Comparison of ENCODE assay signal across 8 cellular contexts in the genomic region with DNA sequence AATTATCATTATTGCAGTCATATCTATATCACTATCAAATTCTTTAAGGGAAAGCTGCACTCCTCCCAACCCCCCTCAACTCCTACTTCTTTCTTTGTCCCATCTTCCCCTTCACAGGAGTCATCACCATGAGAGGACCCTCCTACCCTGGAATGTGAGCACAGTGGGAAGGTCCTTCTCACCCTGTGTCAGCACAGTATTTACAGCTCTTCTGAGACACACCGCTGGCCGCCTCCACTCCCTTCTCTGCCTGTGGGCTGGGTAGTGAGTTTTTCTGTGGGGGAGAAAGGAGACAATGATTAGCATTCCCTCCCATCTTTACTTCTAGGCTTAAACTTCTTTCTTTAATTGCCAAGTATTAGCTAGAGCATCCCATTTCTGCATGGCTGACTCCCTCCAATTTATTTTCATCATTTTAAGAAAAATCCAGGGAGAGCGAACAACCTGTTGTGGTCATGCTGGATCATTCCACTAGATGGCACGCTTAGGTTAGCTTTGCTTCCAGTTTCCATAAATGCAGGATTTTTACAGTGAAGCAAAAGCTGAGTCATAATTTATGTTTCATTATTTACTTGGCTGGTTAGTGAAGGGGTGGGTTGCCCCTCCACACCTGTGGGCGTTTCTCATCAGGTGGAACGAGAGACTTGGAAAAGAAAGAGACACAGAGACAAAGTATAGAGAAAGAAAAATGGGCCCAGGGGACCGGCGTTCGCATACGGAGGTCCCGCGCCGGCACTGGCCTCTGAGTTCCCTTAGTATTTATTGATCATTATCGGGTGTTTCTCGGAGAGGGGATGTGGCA.
DNase-seq lines count a peak whose midpoint lies in the region; ATAC-seq and TF ChIP-seq lines count a peak whose summit lies in the region.

No MANE protein-coding gene starts in this region.

- no peak overlapping the region for H3K9ac ChIP-seq in endocrine pancreas (ENCODE audit: control insufficient read depth, insufficient read depth, low read length)

- CTCF ChIA-PET in A673 (lab: Charles Lee) = interaction anchor here (1.0 to 1.9 kb wide), 4 partner anchors 43 to 452 kb away, joined by 3 to 12 read pairs (median 8); no protein-coding TSS in a partner anchor

- H3K4me1 ChIP-seq in A673 (ENCODE audit: insufficient read depth, low read length, poor library complexity, severe bottlenecking) (peaks cover 44% of the 10 kb centered on the region), endocrine pancreas (ENCODE audit: control insufficient read depth, insufficient read depth, low read length) (no peaks in the 10 kb centered on the region), stomach (peaks cover 0 to 8% (median 3%) of the 10 kb centered on the region in 4 donors)

- H3K36me3 Mint-ChIP-seq in T-helper 17 cell (ENCODE audit: low read depth) = no peaks in the 10 kb centered on the region

- no peaks in the 10 kb centered on the region for H3K27me3 ChIP-seq in A673 (replicated peaks; ENCODE audit: insufficient read depth, low read depth, low read length, poor library complexity)
- H3K27me3 ChIP-seq in endocrine pancreas (ENCODE audit: control insufficient read depth, insufficient read depth, low read length) = no peaks in the 10 kb centered on the region
- H3K27me3 ChIP-seq in stomach = peaks cover 0 to 12% (median 0%) of the 10 kb centered on the region in 3 donors

- H3K27ac ChIP-seq in A673 (ENCODE audit: low read depth, low read length, poor library complexity, severe bottlenecking) = peak overlapping the region; percentile 6
- H3K27ac ChIP-seq in stomach = peak overlapping the region in 1 of 5 donors; percentile 9

- H3K9me3 ChIP-seq in A673 (ENCODE audit: low read depth, low read length, poor library complexity, severe bottlenecking) = no peaks in the 10 kb centered on the region
- no peaks in the 10 kb centered on the region for H3K9me3 ChIP-seq in T-helper 17 cell (ENCODE audit: control insufficient read depth, low read length, poor library complexity, severe bottlenecking)
- no peaks in the 10 kb centered on the region for H3K9me3 ChIP-seq in endocrine pancreas (ENCODE audit: control insufficient read depth, low read length)
- no peaks in the 10 kb centered on the region for H3K9me3 ChIP-seq in stomach

- no peaks in the 10 kb centered on the region for H3K36me3 ChIP-seq in A673 (ENCODE audit: insufficient read depth, low read length, poor library complexity, severe bottlenecking)
- H3K36me3 ChIP-seq in endocrine pancreas (ENCODE audit: control insufficient read depth, insufficient read depth, low read length) = no peaks in the 10 kb centered on the region
- H3K36me3 ChIP-seq in stomach = no peaks in the 10 kb centered on the region

- TF ChIP-seq POLR2A in stomach (IDR thresholded peaks at IDR 0.05) = no peak

- no peak overlapping the region for H3K27ac Mint-ChIP-seq in T-helper 17 cell

- H3K4me1 Mint-ChIP-seq in T-helper 17 cell = peaks cover 2% of the 10 kb centered on the region

- DNase-seq in A673 (ENCODE audit: low spot score) = peak; percentile 83
- peak; percentile 57 for DNase-seq in M059J (ENCODE audit: low read depth)
- no peak for DNase-seq in T-helper 17 cell
- DNase-seq in lung microvascular endothelial cell (ENCODE audit: low read depth in 2 of 2) = peak; percentile 77 to 79
- DNase-seq in stomach = peak; percentile 27

- H3K4me3 Mint-ChIP-seq in T-helper 17 cell = peak overlapping the region; percentile 47

- ATAC-seq in HG02588 (IDR thresholded peaks at IDR 0.05; ENCODE audit: unreplicated experiment) (peak; percentile 94), T-helper 17 cell (no peak)

- BruUV-seq in A673 (replicated peaks; lab: Mats Ljungman, UMichigan) = no TSS peak

- POLR2A ChIA-PET in A673 (lab: Charles Lee; ENCODE audit: low non-redundant PET) = interaction anchor here (0.6 kb wide), 1 partner anchor 373 kb away, joined by 3 read pairs; no protein-coding TSS in a partner anchor

- no peak overlapping the region for H3K4me3 ChIP-seq in A673 (ENCODE audit: low read depth, low read length, poor library complexity, severe bottlenecking)
- peak overlapping the region; percentile 45 for H3K4me3 ChIP-seq in endocrine pancreas (ENCODE audit: control insufficient read depth, insufficient read depth, low read length)
- H3K4me3 ChIP-seq in stomach = peak overlapping the region; percentile 31 to 47 (median 38)

- peak; percentile 83 for TF ChIP-seq CTCF in A673 (conservative IDR thresholded peaks at IDR 0.05; ENCODE audit: low read depth, low read length)
- TF ChIP-seq CTCF in GM12873 (IDR thresholded peaks at IDR 0.05; ENCODE audit: insufficient read depth, low read depth, low read length, missing control alignments) = peak; percentile 75
- TF ChIP-seq CTCF in stomach (IDR thresholded peaks at IDR 0.05) = peak in 5 of 7 experiments; percentile 49 to 68 (median 59)

- TF ChIP-seq EP300 in stomach (IDR thresholded peaks at IDR 0.05) = no peak

- intact Hi-C loops in A673 (cut with micrococcal nuclease; ENCODE audit: unreplicated experiment) (loop anchor here (1.0 to 5.0 kb wide), 3 partner anchors 109 to 452 kb away; no protein-coding TSS in a partner anchor), stomach (cut with DNase I; ENCODE audit: low total_unique reads) (loop anchor here (5.0 kb wide), 1 partner anchor 399 kb away; no protein-coding TSS in a partner anchor)

- no peaks in the 10 kb centered on the region for H3K27me3 Mint-ChIP-seq in T-helper 17 cell

- WGBS in stomach, 5 donors = 12 to 17% (median 14%) methylated on average over 15 of the region's 15 CpGs

Comparison
In these comparisons a context has a peak if more than half of its experiments do, and no peak if none do; other contexts are left out.
1. DNase-seq: peak in A673 (single experiment), M059J (single experiment), lung microvascular endothelial cell (2 of 2) and stomach (single experiment); none in T-helper 17 cell (0 of 3).
2. Peak in every context shown above with its lines, with median percentiles within 50 percentile points of each other: CTCF ChIP-seq.